29 cellular contexts compared by ENCODE assay signal in genomic region chr6:152503541-152503940, GRCh38.
A peak's percentile ranks its signal among the peaks of the same experiment; 100 is the strongest.
DNase-seq lines count a peak whose midpoint lies in the region; ATAC-seq, FAIRE-seq and TF ChIP-seq lines count a peak whose summit lies in the region.
"Had no signal": no experiment of that assay in that cellular context is flagged by ENCODE, and none has a peak within 500 bp of the region (broad histone marks: within the 10 kb centered on the region; RNA-seq: fewer than 3 reads in every experiment).

No MANE protein-coding gene starts in this region.

- FAIRE-seq in kidney (lab: Jason Lieb, UNC): peak; percentile 25
- FAIRE-seq: frontal cortex, GM12891 had no signal

- no peak overlapping the region for H3K4me3 ChIP-seq in kidney (ENCODE audit: low read length in 2 of 2)
- H3K4me3 ChIP-seq: esophagus muscularis mucosa, sigmoid colon, tibial artery, vagina had no signal

- no peak overlapping the region for H3K9ac ChIP-seq in kidney (ENCODE audit: low read length in 2 of 2)

- TF ChIP-seq CTCF in kidney (IDR thresholded peaks at IDR 0.05; ENCODE audit: borderline replicate concordance, extremely low read depth, insufficient read depth): no peak

- intact Hi-C loops in kidney (cut with DNase I): no loop called here

- H3K27ac ChIP-seq in kidney (ENCODE audit: low read depth in 2 of 2, low read length in 2 of 2): no peak overlapping the region
- H3K27ac ChIP-seq: esophagus muscularis mucosa, sigmoid colon, tibial artery, vagina had no signal

- ATAC-seq in GM19455 (IDR thresholded peaks at IDR 0.05; ENCODE audit: unreplicated experiment) (no peak), GM18498 (IDR thresholded peaks at IDR 0.05; ENCODE audit: unreplicated experiment) (no peak)

- peak; percentile 16 for DNase-seq in GM03348 (ENCODE audit: low spot score)
- DNase-seq in HT1080 (ENCODE audit: low read depth): peak; percentile 15
- peak; percentile 2 for DNase-seq in amniotic epithelial cell (ENCODE audit: low read depth)
- no peak for DNase-seq in kidney
- DNase-seq in globus pallidus (ENCODE audit: low spot score): no peak
- DNase-seq: activated B cell treated with CpG ODN at 0.5 μM for 24 hours; activated CD4-positive, alpha-beta T cell treated with anti-CD3 and anti-CD28 coated beads, Interleukin-2, amount 10 ng/mL, durations not matched to agents 7 days and 5 days; activated effector memory CD4-positive, alpha-beta T cell treated with Interleukin-2 at 50 U/mL for 16 hours; aorta; CD8-positive, alpha-beta memory T cell; cortex of kidney; KG1; kidney glomerular epithelial cell; MV-4-11; NCI-H1436; NCI-H226; NCI-H69; nucleus accumbens; RPMI8226; sigmoid colon; stimulated activated CD4-positive, alpha-beta T cell treated with anti-CD3 and anti-CD28 coated beads, Interleukin-4, amount 100 ng/mL, for 1 hour; T-helper 1 cell; tibial artery had no signal

- H3K4me1 ChIP-seq in kidney (ENCODE audit: control insufficient read depth in 1 of 2, insufficient read depth in 1 of 2, low read depth in 1 of 2, low read length in 2 of 2): no peaks in the 10 kb centered on the region
- H3K4me1 ChIP-seq: esophagus muscularis mucosa, sigmoid colon, tibial artery, vagina had no signal

- H3K9me3 ChIP-seq in kidney (ENCODE audit: control insufficient read depth in 1 of 2, low read length in 2 of 2): no peaks in the 10 kb centered on the region
- H3K9me3 ChIP-seq: esophagus muscularis mucosa, sigmoid colon, tibial artery, vagina had no signal

- no peaks in the 10 kb centered on the region for H3K36me3 ChIP-seq in kidney (ENCODE audit: control insufficient read depth in 1 of 2, insufficient read depth in 2 of 2, low read length in 2 of 2)
- H3K36me3 ChIP-seq: esophagus muscularis mucosa, sigmoid colon, tibial artery, vagina had no signal

Comparison
In these comparisons a context has a peak if more than half of its experiments do, and no peak if none do; other contexts are left out.
1. DNase-seq: peak in GM03348 (single experiment), HT1080 (single experiment) and amniotic epithelial cell (single experiment); none in kidney (single experiment) and globus pallidus (single experiment).